14 cellular contexts compared by ENCODE assay signal in genomic region chr14:66076166-66076565, GRCh38.
"Had no signal": no experiment of that assay in that cellular context is flagged by ENCODE, and none has a peak within 500 bp of the region (broad histone marks: within the 10 kb centered on the region; RNA-seq: fewer than 3 reads in every experiment).

No MANE protein-coding gene starts in this region.

- ATAC-seq: activated CD8-positive, alpha-beta T cell treated with anti-CD3 and anti-CD28 coated beads for 36 hours; activated T-cell treated with anti-CD3 and anti-CD28 coated beads, Interleukin-2, amount 50 U/mL, for 72 hours; foreskin keratinocyte; heart left ventricle; left colon; mucosa of descending colon; naive thymus-derived CD8-positive, alpha-beta T cell had no signal

- H3K27ac Mint-ChIP-seq: activated CD8-positive, alpha-beta T cell treated with anti-CD3 and anti-CD28 coated beads for 36 hours; activated naive CD8-positive, alpha-beta T cell treated with anti-CD3 and anti-CD28 coated beads, Interleukin-2, amount 10 ng/mL, durations not matched to agents 7 days and 5 days; activated T-cell treated with anti-CD3 and anti-CD28 coated beads, Interleukin-2, amount 50 U/mL, for 72 hours; naive thymus-derived CD8-positive, alpha-beta T cell had no signal

- H3K9me3 Mint-ChIP-seq: activated CD8-positive, alpha-beta T cell treated with anti-CD3 and anti-CD28 coated beads for 36 hours; activated naive CD8-positive, alpha-beta T cell treated with anti-CD3 and anti-CD28 coated beads, Interleukin-2, amount 10 ng/mL, durations not matched to agents 7 days and 5 days; activated T-cell treated with anti-CD3 and anti-CD28 coated beads, Interleukin-2, amount 50 U/mL, for 72 hours; naive thymus-derived CD8-positive, alpha-beta T cell had no signal

- H3K36me3 Mint-ChIP-seq: activated naive CD8-positive, alpha-beta T cell treated with anti-CD3 and anti-CD28 coated beads, Interleukin-2, amount 10 ng/mL, durations not matched to agents 7 days and 5 days; naive thymus-derived CD8-positive, alpha-beta T cell had no signal

- H3K4me3 Mint-ChIP-seq: activated CD8-positive, alpha-beta T cell treated with anti-CD3 and anti-CD28 coated beads for 36 hours; activated naive CD8-positive, alpha-beta T cell treated with anti-CD3 and anti-CD28 coated beads, Interleukin-2, amount 10 ng/mL, durations not matched to agents 7 days and 5 days; activated T-cell treated with anti-CD3 and anti-CD28 coated beads, Interleukin-2, amount 50 U/mL, for 72 hours; naive thymus-derived CD8-positive, alpha-beta T cell had no signal

- DNase-seq: activated CD8-positive, alpha-beta memory T cell treated with anti-CD3 and anti-CD28 coated beads, Interleukin-2, amount 50 U/mL, for 4 hours; activated CD8-positive, alpha-beta T cell treated with anti-CD3 and anti-CD28 coated beads for 36 hours; activated gamma-delta T cell treated with Interleukin-2 at 50 U/mL for 16 hours; activated naive CD8-positive, alpha-beta T cell treated with anti-CD3 and anti-CD28 coated beads, Interleukin-2, amount 10 ng/mL, durations not matched to agents 7 days and 5 days; activated T-cell treated with anti-CD3 and anti-CD28 coated beads, Interleukin-2, amount 50 U/mL, for 72 hours; foreskin keratinocyte; heart left ventricle; left colon; mucosa of descending colon; naive thymus-derived CD8-positive, alpha-beta T cell; stimulated activated CD4-positive, alpha-beta T cell treated with anti-CD3 and anti-CD28 coated beads, Interleukin-15, amount 100 ng/mL, for 24 hours; stimulated activated CD4-positive, alpha-beta T cell treated with anti-CD3 and anti-CD28 coated beads, Interleukin-4, amount 100 ng/mL, for 4 hours; T1000; uterus had no signal

- H3K4me1 Mint-ChIP-seq: activated naive CD8-positive, alpha-beta T cell treated with anti-CD3 and anti-CD28 coated beads, Interleukin-2, amount 10 ng/mL, durations not matched to agents 7 days and 5 days; naive thymus-derived CD8-positive, alpha-beta T cell had no signal
